19 cellular contexts compared by ENCODE assay signal in the genomic region with DNA sequence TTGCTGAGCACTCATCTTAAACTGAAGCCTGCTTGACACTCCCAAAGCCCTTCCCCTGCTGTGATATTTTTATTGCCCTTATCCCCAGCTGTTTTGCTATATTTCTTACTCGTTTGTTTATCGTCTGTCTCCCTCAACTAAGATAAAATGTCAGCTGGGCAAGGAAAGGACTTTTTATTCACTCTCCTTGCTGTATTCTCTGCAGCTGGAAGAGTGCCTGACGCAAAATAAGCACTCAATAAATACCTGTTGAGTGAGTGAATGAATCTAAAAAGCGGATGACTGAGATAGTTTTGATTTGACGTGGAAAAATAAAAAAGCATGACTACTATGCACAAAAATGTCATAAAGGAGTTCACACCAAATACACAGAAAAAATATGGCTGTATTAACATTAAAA.
DNase-seq lines count a peak whose midpoint lies in the region; ATAC-seq, FAIRE-seq and TF ChIP-seq lines count a peak whose summit lies in the region.
"Had no signal": no experiment of that assay in that cellular context is flagged by ENCODE, and none has a peak within 500 bp of the region (broad histone marks: within the 10 kb centered on the region; RNA-seq: fewer than 3 reads in every experiment).

No MANE protein-coding gene starts in this region.

- H3K79me1 ChIP-seq in IMR-90 (ENCODE audit: low read depth in 1 of 2, low read length in 2 of 2), result peaks cover 0 to 30% of the 10 kb centered on the region in 2 experiments; a peak in 2 of 4 replicates
- H3K79me1 ChIP-seq in mesenchymal stem cell (replicated peaks; ENCODE audit: low read length, poor library complexity, severe bottlenecking), result no peaks in the 10 kb centered on the region

- TF ChIP-seq POLR2A in IMR-90 (IDR thresholded peaks at IDR 0.05; ENCODE audit: low read depth, low read length), result no peak

- H2AK9ac ChIP-seq in IMR-90 (replicated peaks; ENCODE audit: low read depth, low read length, poor library complexity), result peak overlapping the region; percentile 92

- H2BK15ac ChIP-seq in IMR-90 (ENCODE audit: low read depth, low read length) (peak overlapping the region; percentile 99; the same call in 2 of the 3 replicates), mesenchymal stem cell (ENCODE audit: low read depth, poor library complexity, severe bottlenecking) (no peak overlapping the region)

- DNase-seq in BJ (ENCODE audit: low read depth), result peak; percentile 99
- peak; percentile 91 for DNase-seq in IMR-90
- peak; percentile 16 for DNase-seq in bronchial epithelial cell (ENCODE audit: low read depth)
- peak; percentile 64 for DNase-seq in mesenchymal stem cell
- no peak for DNase-seq in H7
- no peak for DNase-seq in activated CD4-positive, CD25-positive, alpha-beta regulatory T cell treated with anti-CD3 and anti-CD28 coated beads, Interleukin-2, amount 50 U/mL, for 72 hours
- DNase-seq: activated CD4-positive, alpha-beta T cell treated with anti-CD3 and anti-CD28 coated beads for 1 hour; activated T-cell treated with anti-CD3 and anti-CD28 coated beads, Interleukin-2, amount 50 U/mL, for 24 hours; amygdala; effector memory CD4-positive, alpha-beta T cell; GDM1; hippocampal formation; left lung; naive thymus-derived CD4-positive, alpha-beta T cell; NCI-H1105 treated with DMSO at 0.1 percent for 48 hours; stimulated activated CD4-positive, alpha-beta T cell treated with anti-CD3 and anti-CD28 coated beads, Interleukin-4, amount 100 ng/mL, for 4 hours had no signal

- POLR2A ChIA-PET in BJ (lab: Charles Lee), result interaction anchor here (0.6 kb wide), 1 partner anchor 23 kb away, joined by 6 read pairs; no protein-coding TSS in a partner anchor
- POLR2A ChIA-PET in IMR-90 (lab: Charles Lee; ENCODE audit: unreplicated experiment), result no interaction called here

- H3K27me3 ChIP-seq in BJ (ENCODE audit: control insufficient read depth, insufficient read depth, low read length), result no peaks in the 10 kb centered on the region
- no peaks in the 10 kb centered on the region for H3K27me3 ChIP-seq in IMR-90 (ENCODE audit: control insufficient read depth, insufficient read depth, low read length)
- H3K27me3 ChIP-seq in bronchial epithelial cell (ENCODE audit: control insufficient read depth, insufficient read depth, low read length), result no peaks in the 10 kb centered on the region
- peaks cover 3 to 60% of the 10 kb centered on the region in 2 experiments for H3K27me3 ChIP-seq in mesenchymal stem cell (ENCODE audit: control insufficient read depth in 1 of 2, insufficient read depth in 1 of 2, low read length in 2 of 2)
- no peaks in the 10 kb centered on the region for H3K27me3 ChIP-seq in H7 (ENCODE audit: control insufficient read depth, insufficient read depth, low read length)
- H3K27me3 ChIP-seq: left lung had no signal

- H2AFZ ChIP-seq in IMR-90 (replicated peaks; ENCODE audit: low read length, poor library complexity) (peak overlapping the region; percentile 84), mesenchymal stem cell (ENCODE audit: low read depth, low read length) (no peak overlapping the region)

- peak overlapping the region; percentile 100 for H2BK120ac ChIP-seq in IMR-90 (ENCODE audit: low read depth, low read length)
- no peak overlapping the region for H2BK120ac ChIP-seq in mesenchymal stem cell (ENCODE audit: low read depth, low read length)

- H4K5ac ChIP-seq in IMR-90 (ENCODE audit: low read depth, low read length), result peak overlapping the region; percentile 72

- no peak overlapping the region for H3K4me3 ChIP-seq in BJ (ENCODE audit: low read depth, low read length)
- H3K4me3 ChIP-seq in IMR-90 (ENCODE audit: insufficient read depth, low read depth, low read length), result no peak overlapping the region
- no peak overlapping the region for H3K4me3 ChIP-seq in bronchial epithelial cell (ENCODE audit: low read depth, low read length)
- H3K4me3 ChIP-seq in mesenchymal stem cell (ENCODE audit: insufficient read depth in 1 of 2, low read depth in 1 of 2, low read length in 2 of 2), result no peak overlapping the region
- H3K4me3 ChIP-seq in H7 (ENCODE audit: insufficient read depth, low read depth, low read length), result no peak overlapping the region
- H3K4me3 ChIP-seq: left lung had no signal

- H3K9ac ChIP-seq in IMR-90 (ENCODE audit: low read depth, low read length) (peak overlapping the region; percentile 38; the same call in 1 of the 2 replicates), mesenchymal stem cell (ENCODE audit: low read length) (no peak overlapping the region)

- H2BK20ac ChIP-seq in IMR-90 (ENCODE audit: low read depth, low read length), result peak overlapping the region; percentile 100

- H3K9me3 ChIP-seq in IMR-90 (ENCODE audit: control insufficient read depth, insufficient read depth, low read length), result no peaks in the 10 kb centered on the region
- H3K9me3 ChIP-seq in mesenchymal stem cell (ENCODE audit: control insufficient read depth, low read length), result no peaks in the 10 kb centered on the region
- H3K9me3 ChIP-seq: left lung had no signal

- H4K91ac ChIP-seq in IMR-90 (ENCODE audit: insufficient read depth, low read depth, low read length), result peak overlapping the region; percentile 95
- no peak overlapping the region for H4K91ac ChIP-seq in mesenchymal stem cell (ENCODE audit: low read length)

- ATAC-seq in IMR-90 (ENCODE audit: low read depth) (peak; percentile 64), HG02981 (IDR thresholded peaks at IDR 0.05; ENCODE audit: unreplicated experiment) (no peak), GM19324 (IDR thresholded peaks at IDR 0.05; ENCODE audit: low FRiP score, unreplicated experiment) (no peak)
- ATAC-seq: left lung; naive thymus-derived CD4-positive, alpha-beta T cell; stimulated activated memory B cell treated with anti-CD40 and anti-IgM and Interleukin-4, amounts not matched to agents 10 μg/mL and 1 μg/mL and 100 μg/mL, for 72 hours had no signal

- H4K20me1 ChIP-seq in IMR-90 (ENCODE audit: insufficient read depth, low read length), result no peaks in the 10 kb centered on the region

- dilution Hi-C loops in IMR-90 (cut with HindIII; ENCODE audit: low sequenced_read_pairs, unreplicated experiment), result no loop called here

- H3K4me2 ChIP-seq in IMR-90 (ENCODE audit: low read depth, low read length) (peak overlapping the region; percentile 35; the same call in 1 of the 2 replicates), mesenchymal stem cell (ENCODE audit: low read length, poor library complexity, severe bottlenecking) (no peak overlapping the region)

- no peaks in the 10 kb centered on the region for H3K36me3 ChIP-seq in BJ (ENCODE audit: control insufficient read depth, insufficient read depth, low read length)
- H3K36me3 ChIP-seq in IMR-90 (ENCODE audit: control insufficient read depth, insufficient read depth, low read length), result no peaks in the 10 kb centered on the region
- H3K36me3 ChIP-seq in bronchial epithelial cell (ENCODE audit: control insufficient read depth, insufficient read depth, low read length), result no peaks in the 10 kb centered on the region
- no peaks in the 10 kb centered on the region for H3K36me3 ChIP-seq in mesenchymal stem cell (ENCODE audit: control insufficient read depth in 1 of 2, insufficient read depth in 2 of 2, low read depth in 1 of 2, low read length in 2 of 2)
- no peaks in the 10 kb centered on the region for H3K36me3 ChIP-seq in H7 (replicated peaks; ENCODE audit: control insufficient read depth, insufficient read depth, low read length)
- H3K36me3 ChIP-seq: left lung had no signal

- H3K27ac ChIP-seq in IMR-90 (ENCODE audit: insufficient read depth, low read length) (peak overlapping the region; percentile 61), mesenchymal stem cell (ENCODE audit: low read length, poor library complexity, severe bottlenecking) (peak overlapping the region; percentile 8)
- H3K27ac ChIP-seq: left lung had no signal

- H2AK5ac ChIP-seq in IMR-90 (ENCODE audit: low read depth, low read length) (peak overlapping the region; percentile 94), mesenchymal stem cell (ENCODE audit: low read length, severe bottlenecking) (no peak overlapping the region)

- in situ Hi-C loops in IMR-90 (cut with MboI; ENCODE audit: low sequenced_read_pairs), result no loop called here

- peaks cover 22% of the 10 kb centered on the region for H3K4me1 ChIP-seq in IMR-90 (ENCODE audit: control insufficient read depth, insufficient read depth, low read length)
- H3K4me1 ChIP-seq in mesenchymal stem cell (ENCODE audit: control insufficient read depth, insufficient read depth, low read depth, low read length), result peaks cover 4% of the 10 kb centered on the region

- TF ChIP-seq RAD21 in IMR-90 (IDR thresholded peaks at IDR 0.05; ENCODE audit: low read length), result no peak

- FAIRE-seq in bronchial epithelial cell (lab: Jason Lieb, UNC), result no peak

- H2BK5ac ChIP-seq in IMR-90 (ENCODE audit: low read depth, low read length, poor library complexity, severe bottlenecking) (peak overlapping the region; percentile 91), mesenchymal stem cell (ENCODE audit: low read depth, low read length, poor library complexity, severe bottlenecking) (no peak overlapping the region)

- H3K4ac ChIP-seq in IMR-90 (ENCODE audit: low read depth, low read length), result peak overlapping the region; percentile 100
- no peak overlapping the region for H3K4ac ChIP-seq in mesenchymal stem cell (ENCODE audit: low read depth in 1 of 2, low read length in 2 of 2)

- CTCF ChIA-PET in BJ (lab: Yijun Ruan, JAX) (interaction anchor here (1.1 to 2.5 kb wide), 2 partner anchors 12 to 29 kb away, joined by 4 to 7 read pairs; no protein-coding TSS in a partner anchor), IMR-90 (lab: Yijun Ruan, JAX) (interaction anchor here (1.0 kb wide), 1 partner anchor 11 kb away, joined by 3 read pairs; no protein-coding TSS in a partner anchor)

- TF ChIP-seq CTCF in BJ (IDR thresholded peaks at IDR 0.05; ENCODE audit: insufficient read depth, low read depth, low read length) (no peak), IMR-90 (conservative IDR thresholded peaks at IDR 0.05; ENCODE audit: low read depth, low read length) (no peak), bronchial epithelial cell (IDR thresholded peaks at IDR 0.05; ENCODE audit: insufficient read depth, low read length, severe bottlenecking) (no peak)

- peak overlapping the region; percentile 59 to 94; a peak in 3 of 4 replicates for H4K8ac ChIP-seq in IMR-90 (ENCODE audit: low read depth in 2 of 2, low read length in 2 of 2)
- no peak overlapping the region for H4K8ac ChIP-seq in mesenchymal stem cell (ENCODE audit: low read length)

- peak overlapping the region; percentile 67; the same call in 1 of the 2 replicates for H3K56ac ChIP-seq in IMR-90 (ENCODE audit: extremely low read depth, insufficient read depth, low read length)

- H3K9me1 ChIP-seq in IMR-90 (ENCODE audit: insufficient read depth, low read length), result peaks cover 34% of the 10 kb centered on the region

- no TSS peak for BruUV-seq in IMR-90 (replicated peaks; lab: Mats Ljungman, UMichigan)

- H2BK12ac ChIP-seq in mesenchymal stem cell (ENCODE audit: low read length in 2 of 2), result no peak overlapping the region

- H3K23ac ChIP-seq in IMR-90 (ENCODE audit: low read depth, low read length), result peak overlapping the region; percentile 100; the same call in 1 of the 2 replicates
- no peak overlapping the region for H3K23ac ChIP-seq in mesenchymal stem cell (ENCODE audit: low read length in 2 of 2)

- intact Hi-C loops in IMR-90 (cut with micrococcal nuclease), result no loop called here

- H3K14ac ChIP-seq in IMR-90 (replicated peaks; ENCODE audit: low read depth, low read length) (peak overlapping the region; percentile 100), mesenchymal stem cell (ENCODE audit: low read length in 2 of 2) (no peak overlapping the region)

- H3K18ac ChIP-seq in IMR-90 (ENCODE audit: low read depth, low read length) (peak overlapping the region; percentile 90; the same call in 1 of the 2 replicates), mesenchymal stem cell (ENCODE audit: low read depth in 1 of 2, low read length in 2 of 2) (no peak overlapping the region)

- no CpG with 5 or more reads among the region's 5 CpGs for WGBS in IMR-90 (ENCODE audit: extremely low coverage in 2 of 2, insufficient read length in 1 of 2), 2 experiments
- 26% methylated on average over 3 of the region's 5 CpGs for WGBS in mesenchymal stem cell

Comparison
In these comparisons a context has a peak if more than half of its experiments do, and no peak if none do; other contexts are left out.
1. DNase-seq: peak in BJ (single experiment), IMR-90 (single experiment), bronchial epithelial cell (single experiment) and mesenchymal stem cell (single experiment); none in H7 (single experiment) and activated CD4-positive, CD25-positive, alpha-beta regulatory T cell treated with anti-CD3 and anti-CD28 coated beads, Interleukin-2, amount 50 U/mL, for 72 hours (single experiment).